Comparison of ENCODE assay signal across 8 cellular contexts in the genomic region with DNA sequence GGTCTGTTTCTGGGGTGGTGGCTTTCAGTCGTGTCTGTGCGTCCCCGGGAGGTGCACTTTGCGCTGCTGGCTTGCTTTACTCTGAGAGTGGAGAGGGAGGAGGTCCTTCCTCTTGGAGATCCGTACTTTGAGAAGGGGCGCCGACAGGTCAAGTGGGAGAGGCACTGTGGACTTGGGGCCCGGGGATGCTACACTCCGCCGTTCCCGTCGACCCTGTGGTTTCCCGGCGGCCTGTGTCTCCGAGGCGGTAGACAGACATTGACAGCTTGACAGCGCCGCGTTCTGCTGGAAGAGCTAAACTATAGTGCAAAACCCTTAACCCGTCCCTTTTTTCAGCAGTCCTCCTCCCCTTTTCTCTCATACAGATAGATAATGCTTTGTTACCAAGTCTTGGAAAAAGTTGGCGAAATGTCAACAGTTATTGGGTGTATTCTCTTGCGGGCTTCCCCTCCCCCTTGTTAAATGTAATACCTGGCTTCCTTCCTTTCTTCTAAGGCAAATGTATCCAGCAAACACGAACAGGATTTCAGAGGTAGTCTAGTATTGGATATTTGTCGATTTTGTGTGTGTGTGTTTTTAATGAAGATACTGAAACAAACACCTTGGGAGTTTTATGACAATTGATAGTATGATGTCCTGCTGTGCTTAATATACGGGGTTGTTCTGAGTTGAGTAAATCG. TPM values are rescaled to one million over a fixed set of nuclear protein-coding genes. Genes with fewer than 3 reads are reported as not detected.
DNase-seq lines count a peak whose midpoint lies in the region; TF ChIP-seq lines count a peak whose summit lies in the region.

No MANE protein-coding gene starts in this region.

- peaks cover 0 to 70% (median 23%) of the 10 kb centered on the region in 3 donors for H3K4me1 ChIP-seq in esophagus squamous epithelium
- peaks cover 19 to 44% of the 10 kb centered on the region in 2 donors for H3K4me1 ChIP-seq in muscle layer of duodenum (ENCODE audit: control insufficient read depth in 1 of 2, insufficient read depth in 2 of 2, low read length in 2 of 2)
- peaks cover 37 to 66% of the 10 kb centered on the region in 2 donors for H3K4me1 ChIP-seq in thyroid gland

- TF ChIP-seq CTCF in esophagus squamous epithelium (IDR thresholded peaks at IDR 0.05), result no peak
- TF ChIP-seq CTCF in thyroid gland (IDR thresholded peaks at IDR 0.05), result no peak

- WGBS in esophagus squamous epithelium, 2 donors, result 7 to 9% methylated on average over 13 to 23 of the region's 26 CpGs
- 5 to 7% methylated on average over 26 of the region's 26 CpGs for WGBS in thyroid gland, 2 donors

- TF ChIP-seq POLR2A in esophagus squamous epithelium (IDR thresholded peaks at IDR 0.05) (no peak), thyroid gland (IDR thresholded peaks at IDR 0.05) (no peak)

- peak in 4 of 6 experiments; percentile 13 to 68 (median 52) for DNase-seq in stimulated activated naive CD4-positive, alpha-beta T cell (lab: John Stamatoyannopoulos, UW)
- no peak for DNase-seq in stimulated activated naive CD4-positive, alpha-beta T cell treated with Interleukin-2 at 50 U/mL for 16 hours (lab: John Stamatoyannopoulos, UW)
- DNase-seq in NCI-H226 (peak; percentile 34), esophagus squamous epithelium (lab: John Stamatoyannopoulos, UW) (no peak), thyroid gland (peak; percentile 45 to 57), mesenteric fat pad (ENCODE audit: low spot score) (no peak)
- DNase-seq in activated CD8-positive, alpha-beta memory T cell treated with anti-CD3 and anti-CD28 coated beads, Interleukin-2, amount 50 U/mL, for 48 hours, result peak; percentile 70

- H3K27ac ChIP-seq in esophagus squamous epithelium, result peak overlapping the region; percentile 79 to 92 (median 86)
- peak overlapping the region; percentile 78 for H3K27ac ChIP-seq in muscle layer of duodenum (ENCODE audit: low read length)
- peak overlapping the region; percentile 59 to 95 (median 92) for H3K27ac ChIP-seq in thyroid gland

- intact Hi-C loops in esophagus squamous epithelium (cut with DNase I), result no loop called here
- intact Hi-C loops in thyroid gland (cut with DNase I), result loop anchor here (2.0 to 5.0 kb wide), 2 partner anchors 44 to 267 kb away; no protein-coding TSS in a partner anchor

- H3K27me3 ChIP-seq in esophagus squamous epithelium (peaks cover 0 to 38% (median 2%) of the 10 kb centered on the region in 4 donors), muscle layer of duodenum (ENCODE audit: low read depth, low read length) (peaks cover 4% of the 10 kb centered on the region), thyroid gland (no peaks in the 10 kb centered on the region)

- H3K4me3 ChIP-seq in esophagus squamous epithelium (peak overlapping the region; percentile 66 to 86 (median 82)), muscle layer of duodenum (ENCODE audit: low read depth in 1 of 2, low read length in 2 of 2) (peak overlapping the region; percentile 72 to 84), thyroid gland (replicated peaks in 1 of 3) (peak overlapping the region; percentile 69 to 85 (median 80))

- H3K36me3 ChIP-seq in esophagus squamous epithelium (no peaks in the 10 kb centered on the region), muscle layer of duodenum (ENCODE audit: control insufficient read depth in 1 of 2, insufficient read depth in 2 of 2, low read length in 2 of 2) (peaks cover 7 to 11% of the 10 kb centered on the region in 2 donors), thyroid gland (no peaks in the 10 kb centered on the region)

- H3K9me3 ChIP-seq in esophagus squamous epithelium, result no peaks in the 10 kb centered on the region
- H3K9me3 ChIP-seq in muscle layer of duodenum (ENCODE audit: control insufficient read depth in 1 of 2, low read length in 2 of 2), result no peaks in the 10 kb centered on the region
- no peaks in the 10 kb centered on the region for H3K9me3 ChIP-seq in thyroid gland

RNA-seq across cellular contexts. Expression of gene TPM1, which starts 6.6 kb away (rescaled TPM):
- total RNA-seq in esophagus squamous epithelium (100 to 1,000 TPM in 2 of 4 donors, 10 to 100 TPM in 2; 44.3 to 680 (median 138) TPM), thyroid gland (100 to 1,000 TPM; 116 to 307 (median 226) TPM), mesenteric fat pad (154 TPM)

Comparison
In these comparisons a context has a peak if more than half of its experiments do, and no peak if none do; other contexts are left out.
1. DNase-seq: peak in stimulated activated naive CD4-positive, alpha-beta T cell (4 of 6), NCI-H226 (single experiment), activated CD8-positive, alpha-beta memory T cell treated with anti-CD3 and anti-CD28 coated beads, Interleukin-2, amount 50 U/mL, for 48 hours (single experiment) and thyroid gland (2 of 2); none in stimulated activated naive CD4-positive, alpha-beta T cell treated with Interleukin-2 at 50 U/mL for 16 hours (single experiment), esophagus squamous epithelium (single experiment) and mesenteric fat pad (single experiment).
2. Peak in every context shown above with its lines, with median percentiles within 50 percentile points of each other: H3K27ac ChIP-seq and H3K4me3 ChIP-seq.